In the genomic region with DNA sequence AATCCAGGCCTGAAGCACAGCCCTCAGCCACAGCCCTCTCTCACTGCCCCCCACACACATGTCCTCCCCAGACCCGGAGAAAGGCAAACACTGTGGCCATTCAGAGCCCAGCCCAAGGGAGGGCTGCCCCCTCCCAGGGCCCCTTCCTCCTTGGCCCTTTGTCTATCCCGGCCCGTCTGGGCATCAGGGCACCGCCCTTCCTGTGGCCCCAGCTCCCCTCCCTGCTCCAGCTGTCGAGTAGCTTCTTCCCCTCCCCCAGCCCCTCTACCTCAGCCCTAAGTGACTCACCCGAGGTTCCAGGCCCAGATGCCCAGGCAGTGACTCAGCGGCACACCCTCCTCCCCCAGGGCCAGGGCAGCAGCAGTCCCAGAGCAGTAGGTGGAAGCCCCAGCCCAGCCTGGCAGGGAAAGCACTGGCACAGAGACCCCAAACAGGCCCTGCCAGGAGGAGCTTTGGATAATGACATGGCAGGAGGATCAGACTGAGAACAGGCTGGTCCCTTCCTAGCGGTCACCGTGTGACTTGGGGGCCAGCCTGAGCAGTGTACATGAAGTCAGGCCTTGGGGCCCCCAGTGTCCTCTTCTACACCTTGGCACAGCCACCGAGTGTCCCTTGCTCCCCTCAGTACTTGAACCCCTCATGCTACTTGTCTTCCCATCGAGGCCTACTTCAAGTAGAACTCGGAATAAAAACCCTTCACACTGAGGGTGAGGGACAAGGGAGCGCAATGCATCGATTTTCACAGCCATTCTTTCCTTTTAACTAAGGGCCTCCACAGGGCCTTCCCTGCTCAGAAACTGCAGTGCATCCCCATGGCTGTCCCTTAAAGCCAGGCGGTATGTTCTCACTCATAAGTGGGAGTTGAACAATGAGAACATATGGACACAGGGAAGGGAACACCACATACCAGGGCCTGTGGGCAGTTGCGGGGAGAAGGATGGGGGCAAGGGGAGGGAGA, we compare ENCODE assay signal across 1 cellular context.
A peak's percentile ranks its signal among the peaks of the same experiment; 100 is the strongest.
TF ChIP-seq lines count a peak whose summit lies in the region.

No MANE protein-coding gene starts in this region.

TF ChIP-seq in HepG2, 621 proteins besides CTCF, POLR2A, EP300 and RAD21 (continued from another document and continues in another):
- TF ChIP-seq SIX1 (CRISPR knock-in tag; IDR thresholded peaks at IDR 0.05; ENCODE audit: borderline replicate concordance): no peak
- no peak for TF ChIP-seq ZBTB26 (CRISPR knock-in tag; IDR thresholded peaks at IDR 0.05; ENCODE audit: borderline replicate concordance)
- TF ChIP-seq RBAK (CRISPR knock-in tag; IDR thresholded peaks at IDR 0.05): no peak
- no peak for TF ChIP-seq ARNTL (CRISPR knock-in tag; IDR thresholded peaks at IDR 0.05)
- TF ChIP-seq HDAC1 (CRISPR knock-in tag; IDR thresholded peaks at IDR 0.05): peak; percentile 80
- no peak for TF ChIP-seq ZKSCAN8 (CRISPR knock-in tag; IDR thresholded peaks at IDR 0.05; ENCODE audit: borderline replicate concordance)
- no peak for TF ChIP-seq ATF1 (CRISPR knock-in tag; IDR thresholded peaks at IDR 0.05)
- peak; percentile 6; the same call in 1 of the 2 replicates for TF ChIP-seq ZHX2 (IDR thresholded peaks at IDR 0.05; ENCODE audit: low read depth)
- TF ChIP-seq ZHX2 (CRISPR knock-in tag; IDR thresholded peaks at IDR 0.05; ENCODE audit: borderline replicate concordance): no peak
- TF ChIP-seq SRSF9 (IDR thresholded peaks at IDR 0.05; ENCODE audit: borderline replicate concordance, insufficient read depth, low read depth, low read length, poor library complexity, severe bottlenecking): no peak
- TF ChIP-seq SNRNP70 (IDR thresholded peaks at IDR 0.05; ENCODE audit: low read depth, low read length): no peak
- peak; percentile 99 for TF ChIP-seq HNRNPL (IDR thresholded peaks at IDR 0.05; ENCODE audit: low read depth, low read length)
- no peak for TF ChIP-seq IRF2 (CRISPR knock-in tag; IDR thresholded peaks at IDR 0.05)
- peak; percentile 12; the same call in 1 of the 3 replicates for TF ChIP-seq MXI1 (IDR thresholded peaks at IDR 0.05; ENCODE audit: borderline replicate concordance, low read depth, low read length)
- no peak for TF ChIP-seq ADNP (CRISPR knock-in tag; IDR thresholded peaks at IDR 0.05)
- no peak; a peak in 1 of 4 replicates for TF ChIP-seq MAFK (conservative IDR thresholded peaks at IDR 0.05 in 1 of 2, IDR thresholded peaks at IDR 0.05 in 1 of 2; ENCODE audit: low read length in 2 of 2)
- TF ChIP-seq DRAP1 (CRISPR knock-in tag; IDR thresholded peaks at IDR 0.05): no peak
- TF ChIP-seq ZNF12 (CRISPR knock-in tag; IDR thresholded peaks at IDR 0.05): no peak
- no peak for TF ChIP-seq TMF1 (CRISPR knock-in tag; IDR thresholded peaks at IDR 0.05; ENCODE audit: low read depth)
- TF ChIP-seq KLF16 (CRISPR knock-in tag; IDR thresholded peaks at IDR 0.05): no peak
- no peak for TF ChIP-seq HOXA9 (CRISPR knock-in tag; IDR thresholded peaks at IDR 0.05; ENCODE audit: borderline replicate concordance)
- TF ChIP-seq AKNA (CRISPR knock-in tag; IDR thresholded peaks at IDR 0.05; ENCODE audit: borderline replicate concordance): no peak
- TF ChIP-seq TBL1XR1 (IDR thresholded peaks at IDR 0.05; ENCODE audit: borderline replicate concordance, low read length, partially characterized antibody): no peak
- 0 out of 2 replicates have a peak, but pooled peaks have one; percentile 42 for TF ChIP-seq ZNF230 (CRISPR knock-in tag; IDR thresholded peaks at IDR 0.05)
- no peak for TF ChIP-seq CREB1 (IDR thresholded peaks at IDR 0.05)
- TF ChIP-seq CREB1 (CRISPR knock-in tag; IDR thresholded peaks at IDR 0.05): no peak
- TF ChIP-seq, protein P1, sequence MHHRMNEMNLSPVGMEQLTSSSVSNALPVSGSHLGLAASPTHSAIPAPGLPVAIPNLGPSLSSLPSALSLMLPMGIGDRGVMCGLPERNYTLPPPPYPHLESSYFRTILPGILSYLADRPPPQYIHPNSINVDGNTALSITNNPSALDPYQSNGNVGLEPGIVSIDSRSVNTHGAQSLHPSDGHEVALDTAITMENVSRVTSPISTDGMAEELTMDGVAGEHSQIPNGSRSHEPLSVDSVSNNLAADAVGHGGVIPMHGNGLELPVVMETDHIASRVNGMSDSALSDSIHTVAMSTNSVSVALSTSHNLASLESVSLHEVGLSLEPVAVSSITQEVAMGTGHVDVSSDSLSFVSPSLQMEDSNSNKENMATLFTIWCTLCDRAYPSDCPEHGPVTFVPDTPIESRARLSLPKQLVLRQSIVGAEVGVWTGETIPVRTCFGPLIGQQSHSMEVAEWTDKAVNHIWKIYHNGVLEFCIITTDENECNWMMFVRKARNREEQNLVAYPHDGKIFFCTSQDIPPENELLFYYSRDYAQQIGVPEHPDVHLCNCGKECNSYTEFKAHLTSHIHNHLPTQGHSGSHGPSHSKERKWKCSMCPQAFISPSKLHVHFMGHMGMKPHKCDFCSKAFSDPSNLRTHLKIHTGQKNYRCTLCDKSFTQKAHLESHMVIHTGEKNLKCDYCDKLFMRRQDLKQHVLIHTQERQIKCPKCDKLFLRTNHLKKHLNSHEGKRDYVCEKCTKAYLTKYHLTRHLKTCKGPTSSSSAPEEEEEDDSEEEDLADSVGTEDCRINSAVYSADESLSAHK (CRISPR knock-in tag; IDR thresholded peaks at IDR 0.05; ENCODE audit: borderline replicate concordance): no peak
- peak; percentile 64 for TF ChIP-seq GABPB1 (CRISPR knock-in tag; IDR thresholded peaks at IDR 0.05)
- no peak for TF ChIP-seq GMEB2 (CRISPR knock-in tag; IDR thresholded peaks at IDR 0.05; ENCODE audit: low read depth)
- no peak for TF ChIP-seq ZNF382 (CRISPR knock-in tag; IDR thresholded peaks at IDR 0.05; ENCODE audit: borderline replicate concordance)
- no peak for TF ChIP-seq ZNF484 (CRISPR knock-in tag; IDR thresholded peaks at IDR 0.05; ENCODE audit: borderline replicate concordance, low read depth)
- peak; percentile 94 for TF ChIP-seq PATZ1 (CRISPR knock-in tag; IDR thresholded peaks at IDR 0.05)
- no peak for TF ChIP-seq ZNF691 (CRISPR knock-in tag; IDR thresholded peaks at IDR 0.05; ENCODE audit: borderline replicate concordance, low read depth)
- no peak for TF ChIP-seq MAF1 (CRISPR knock-in tag; IDR thresholded peaks at IDR 0.05; ENCODE audit: borderline replicate concordance)
- TF ChIP-seq SMYD3 (CRISPR knock-in tag; IDR thresholded peaks at IDR 0.05): no peak
